8 cellular contexts compared by ENCODE assay signal in the genomic region with DNA sequence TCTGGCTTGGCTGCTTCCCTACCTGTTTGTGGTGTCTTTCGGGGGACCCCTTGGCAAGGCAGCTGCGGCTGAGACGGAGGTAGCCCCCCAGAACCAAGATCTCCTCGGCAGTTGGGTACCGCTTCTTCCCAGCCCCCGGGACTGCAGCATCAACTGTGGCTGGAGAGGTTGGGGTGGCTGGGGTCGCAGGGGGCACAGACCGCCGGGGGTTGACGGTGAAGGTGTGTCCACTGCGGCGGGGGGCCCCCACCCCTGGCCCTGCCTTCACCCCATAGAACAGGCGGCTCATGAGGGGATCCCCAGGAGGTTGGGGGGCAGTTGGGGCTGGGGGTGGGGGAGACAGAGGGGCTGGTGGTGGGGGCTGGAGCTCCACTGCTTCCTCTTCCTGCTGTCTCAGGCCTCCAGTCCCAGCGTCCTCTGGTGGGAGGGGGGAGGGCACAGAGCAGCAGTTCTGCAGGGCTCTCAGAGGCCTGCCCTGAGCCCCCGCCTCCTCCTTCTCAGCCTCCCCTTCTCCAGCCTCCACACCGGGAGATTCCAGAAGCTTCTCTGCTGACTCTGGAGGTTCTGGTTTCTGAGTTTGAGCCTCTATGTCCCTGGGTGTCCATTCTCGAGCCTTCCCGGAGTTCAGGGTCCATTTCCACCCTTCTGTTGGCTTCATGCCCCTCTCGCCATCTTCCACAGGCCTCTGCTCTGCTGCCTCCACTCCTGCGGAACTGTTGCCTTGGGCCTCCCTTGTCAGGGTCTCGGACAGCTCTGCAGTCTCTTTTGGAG. TPM values are rescaled to one million over a fixed set of nuclear protein-coding genes. Genes with fewer than 3 reads are reported as not detected.
A peak's percentile ranks its signal among the peaks of the same experiment; 100 is the strongest.
DNase-seq lines count a peak whose midpoint lies in the region; ATAC-seq and TF ChIP-seq lines count a peak whose summit lies in the region.

No MANE protein-coding gene starts in this region.

- no peaks in the 10 kb centered on the region for H3K9me3 ChIP-seq in CD8-positive, alpha-beta T cell (ENCODE audit: low read length)
- no peaks in the 10 kb centered on the region for H3K9me3 ChIP-seq in parathyroid adenoma (ENCODE audit: control insufficient read depth, low read length)

- H3K4me3 Mint-ChIP-seq in CD8-positive, alpha-beta T cell = peak overlapping the region; percentile 99

- H3K27ac ChIP-seq in CD8-positive, alpha-beta T cell (ENCODE audit: low read depth, low read length) = peak overlapping the region; percentile 75
- H3K27ac ChIP-seq in parathyroid adenoma = peak overlapping the region; percentile 93

- peaks cover 36% of the 10 kb centered on the region for H3K4me1 ChIP-seq in CD8-positive, alpha-beta T cell (ENCODE audit: insufficient read depth, low read length)
- H3K4me1 ChIP-seq in parathyroid adenoma = no peaks in the 10 kb centered on the region

- H3K9ac ChIP-seq in parathyroid adenoma = no peak overlapping the region

- no peaks in the 10 kb centered on the region for H3K27me3 ChIP-seq in CD8-positive, alpha-beta T cell (ENCODE audit: insufficient read depth, low read length)
- H3K27me3 ChIP-seq in parathyroid adenoma (ENCODE audit: control insufficient read depth, insufficient read depth, low read length) = no peaks in the 10 kb centered on the region

- no peaks in the 10 kb centered on the region for H3K9me3 Mint-ChIP-seq in CD8-positive, alpha-beta T cell

- H3K36me3 ChIP-seq in CD8-positive, alpha-beta T cell (ENCODE audit: insufficient read depth, low read length) = no peaks in the 10 kb centered on the region
- no peaks in the 10 kb centered on the region for H3K36me3 ChIP-seq in parathyroid adenoma (ENCODE audit: control insufficient read depth, insufficient read depth, low read length)

- no peaks in the 10 kb centered on the region for H3K79me2 ChIP-seq in parathyroid adenoma

- no peak overlapping the region for H3K4me2 ChIP-seq in parathyroid adenoma (ENCODE audit: low read length)

- H3K27me3 Mint-ChIP-seq in CD8-positive, alpha-beta T cell (ENCODE audit: low read depth) = no peaks in the 10 kb centered on the region

- DNase-seq in CD8-positive, alpha-beta T cell = peak in 6 of 7 experiments; percentile 24 to 76 (median 50)
- DNase-seq in MV-4-11 (lab: John Stamatoyannopoulos, UW) = peak; percentile 62
- peak; percentile 34 for DNase-seq in activated T-helper 1 cell treated with Interleukin-2 at 50 U/mL for 16 hours (ENCODE audit: low read depth)
- DNase-seq in germinal center (ENCODE audit: low spot score) = peak; percentile 60
- DNase-seq in NCI-H82 treated with DMSO at 0.1 percent for 48 hours (lab: John Stamatoyannopoulos, UW; ENCODE audit: unreplicated experiment) = no peak

- CTCF ChIA-PET in CD8-positive, alpha-beta T cell (lab: Charles Lee) = interaction anchor here (1.3 to 17.5 kb wide), 3 partner anchors 8 to 43 kb away, joined by 7 to 879 read pairs (median 13); a partner anchor contains a TSS

- no peak for ATAC-seq in CD8-positive, alpha-beta T cell
- no peak for ATAC-seq in GM19324 (IDR thresholded peaks at IDR 0.05; ENCODE audit: low FRiP score, unreplicated experiment)
- ATAC-seq in GM19023 (IDR thresholded peaks at IDR 0.05; ENCODE audit: unreplicated experiment) = no peak

- H3K36me3 Mint-ChIP-seq in CD8-positive, alpha-beta T cell = peaks cover 60% of the 10 kb centered on the region

- POLR2A ChIA-PET in CD8-positive, alpha-beta T cell (lab: Charles Lee) = interaction anchor here (16.5 kb wide), 1 partner anchor 38 kb away, joined by 324 read pairs; a partner anchor contains a TSS

- intact Hi-C loops in CD8-positive, alpha-beta T cell (cut with DNase I, micrococcal nuclease) = loop anchor here (5.0 to 10.0 kb wide), 3 partner anchors 112 to 810 kb away; a partner anchor contains a TSS

- H3K4me1 Mint-ChIP-seq in CD8-positive, alpha-beta T cell (ENCODE audit: low read depth) = peaks cover 55% of the 10 kb centered on the region

- no peak for TF ChIP-seq CTCF in CD8-positive, alpha-beta T cell (IDR thresholded peaks at IDR 0.05)
- TF ChIP-seq CTCF in parathyroid adenoma (IDR thresholded peaks at IDR 0.05) = no peak

- H3K4me3 ChIP-seq in CD8-positive, alpha-beta T cell (ENCODE audit: low read depth, low read length) = peak overlapping the region; percentile 86
- H3K4me3 ChIP-seq in parathyroid adenoma (ENCODE audit: low read depth, low read length) = peak overlapping the region; percentile 37

- peak overlapping the region; percentile 99 for H3K27ac Mint-ChIP-seq in CD8-positive, alpha-beta T cell

- no peak overlapping the region for H2AFZ ChIP-seq in parathyroid adenoma

RNA-seq across cellular contexts. Expression of a gene that starts 1.9 kb away (rescaled TPM):
- total RNA-seq in CD8-positive, alpha-beta T cell = 10 to 100 TPM; 24.1 to 26.0 TPM

RNA-seq across cellular contexts. Expression of a gene that starts 6.2 kb away (rescaled TPM):
- total RNA-seq in CD8-positive, alpha-beta T cell = 1 to 10 TPM; 1.5 to 2.0 TPM

RNA-seq across cellular contexts. Expression of a gene that starts 11.8 kb away (rescaled TPM):
- total RNA-seq in CD8-positive, alpha-beta T cell = 10 to 100 TPM; 15.8 to 17.9 TPM

RNA-seq across cellular contexts. Expression of a gene that starts 32.5 kb away (rescaled TPM):
- total RNA-seq in CD8-positive, alpha-beta T cell = 10 to 100 TPM; 38.9 to 48.8 TPM

RNA-seq across cellular contexts. Expression of a gene that starts 35.6 kb away (rescaled TPM):
- total RNA-seq in CD8-positive, alpha-beta T cell = 10 to 100 TPM; 61.3 to 63.1 TPM
